In the genomic region with DNA sequence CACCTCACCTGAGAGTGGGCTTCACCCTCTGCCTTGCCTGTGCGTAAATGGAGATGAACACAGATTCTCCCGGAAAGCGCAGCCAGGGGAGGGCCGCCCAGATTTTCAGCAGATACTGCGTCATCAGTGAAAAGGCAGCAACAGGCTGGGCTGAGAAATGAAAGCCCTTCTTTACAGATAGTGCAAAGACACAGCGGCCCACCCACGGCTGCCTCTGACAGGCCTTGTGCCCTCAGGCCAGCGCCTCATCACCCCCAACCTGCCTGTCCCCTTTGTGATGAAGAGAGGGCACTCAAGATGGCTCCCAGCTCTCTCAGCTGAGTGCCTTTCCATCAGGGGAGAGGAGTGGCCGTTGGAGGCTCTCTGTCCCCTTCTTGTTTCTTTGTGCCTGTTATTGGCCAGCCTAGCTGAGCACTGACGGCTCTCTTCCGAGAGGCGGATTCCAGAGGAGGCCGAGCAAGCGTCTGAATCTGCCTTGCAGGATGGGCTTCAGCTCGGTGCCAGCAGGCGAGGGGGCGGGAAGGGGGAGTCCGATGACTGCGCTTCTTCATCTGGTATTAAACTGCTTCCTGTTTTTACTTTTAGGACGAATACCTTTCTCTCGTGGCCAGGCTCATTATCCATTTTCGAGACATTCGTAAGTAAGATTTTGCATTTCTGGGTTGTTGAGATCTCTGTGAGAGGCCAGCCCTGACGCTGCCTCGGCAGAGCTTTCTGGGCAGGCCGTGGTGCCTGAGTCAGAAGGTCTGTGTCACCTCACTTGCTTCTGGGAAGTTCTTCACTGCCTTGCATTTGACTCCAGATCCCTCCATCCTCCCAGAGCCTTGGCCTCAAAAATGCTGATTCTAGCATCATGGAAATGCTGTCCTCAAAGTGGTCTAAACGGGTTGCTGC, we compare ENCODE assay signal across 8 cellular contexts. TPM values are rescaled to one million over a fixed set of nuclear protein-coding genes. Genes with fewer than 3 reads are reported as not detected.
DNase-seq lines count a peak whose midpoint lies in the region; ATAC-seq, FAIRE-seq and TF ChIP-seq lines count a peak whose summit lies in the region.

No MANE protein-coding gene starts in this region.

- no peaks in the 10 kb centered on the region for H3K9me3 Mint-ChIP-seq in activated T-helper 17 cell treated with anti-CD3 and anti-CD28 coated beads, Interleukin-2, amount 50 U/mL, for 72 hours

- H3K79me2 ChIP-seq in osteoblast (ENCODE audit: insufficient read depth, low read length) (peaks cover 79% of the 10 kb centered on the region), OCI-LY7 (ENCODE audit: insufficient read depth, low read depth, low read length) (peaks cover 10% of the 10 kb centered on the region; the same call in 1 of the 2 replicates)

- H3K4me2 ChIP-seq in osteoblast (ENCODE audit: insufficient read depth, low read length) (peak overlapping the region; percentile 70), OCI-LY7 (ENCODE audit: low read length) (no peak overlapping the region)

- peaks cover 80% of the 10 kb centered on the region for H3K4me1 ChIP-seq in osteoblast (ENCODE audit: insufficient read depth, low read length)
- H3K4me1 ChIP-seq in uterus, result peaks cover 30 to 47% of the 10 kb centered on the region in 2 donors
- H3K4me1 ChIP-seq in OCI-LY7 (ENCODE audit: insufficient read depth, low read length, poor library complexity, severe bottlenecking), result no peaks in the 10 kb centered on the region

- no TSS peak for BruUV-seq in OCI-LY7 (replicated peaks; lab: Mats Ljungman, UMichigan)

- CTCF ChIA-PET in OCI-LY7 (lab: Charles Lee; ENCODE audit: unreplicated experiment), result no interaction called here

- no peak for TF ChIP-seq CTCF in fibroblast of villous mesenchyme (IDR thresholded peaks at IDR 0.05; ENCODE audit: insufficient read depth, low read depth, low read length)
- TF ChIP-seq CTCF in osteoblast (IDR thresholded peaks at IDR 0.05; ENCODE audit: extremely low read depth, low read depth, low read length), result no peak
- peak in 2 of 4 experiments; percentile 3 to 10 for TF ChIP-seq CTCF in uterus (IDR thresholded peaks at IDR 0.05)
- TF ChIP-seq CTCF in OCI-LY7 (conservative IDR thresholded peaks at IDR 0.05; ENCODE audit: low read length), result no peak

- peak; percentile 39 for FAIRE-seq in GM19239 (lab: Jason Lieb, UNC)

- H3K27ac ChIP-seq in osteoblast (ENCODE audit: low read depth, low read length) (peak overlapping the region; percentile 99), uterus (peak overlapping the region; percentile 93 to 98), OCI-LY7 (ENCODE audit: low read depth, low read length, poor library complexity, severe bottlenecking) (no peak overlapping the region)

- H3K27ac Mint-ChIP-seq in activated T-helper 17 cell treated with anti-CD3 and anti-CD28 coated beads, Interleukin-2, amount 50 U/mL, for 72 hours, result peak overlapping the region; percentile 100

- H4K20me1 ChIP-seq in osteoblast (ENCODE audit: insufficient read depth, low read length) (peaks cover 60% of the 10 kb centered on the region), OCI-LY7 (ENCODE audit: insufficient read depth, low read length) (no peaks in the 10 kb centered on the region; the same call in 1 of the 2 replicates)

- peak in 1 of 2 donors; percentile 21 for TF ChIP-seq POLR2A in uterus (IDR thresholded peaks at IDR 0.05)

- H3K27me3 ChIP-seq in osteoblast (ENCODE audit: insufficient read depth, low read length) (no peaks in the 10 kb centered on the region), uterus (no peaks in the 10 kb centered on the region)

- H3K27me3 Mint-ChIP-seq in activated T-helper 17 cell treated with anti-CD3 and anti-CD28 coated beads, Interleukin-2, amount 50 U/mL, for 72 hours, result no peaks in the 10 kb centered on the region

- intact Hi-C loops in uterus (cut with DNase I; ENCODE audit: low total_unique reads) (no loop called here), OCI-LY7 (cut with micrococcal nuclease; ENCODE audit: unreplicated experiment) (loop anchor here (5.0 kb wide), 1 partner anchor 34 kb away; no protein-coding TSS in a partner anchor)

- peak overlapping the region; percentile 93 for H3K4me3 Mint-ChIP-seq in activated T-helper 17 cell treated with anti-CD3 and anti-CD28 coated beads, Interleukin-2, amount 50 U/mL, for 72 hours

- peaks cover 57% of the 10 kb centered on the region for H3K36me3 Mint-ChIP-seq in activated T-helper 17 cell treated with anti-CD3 and anti-CD28 coated beads, Interleukin-2, amount 50 U/mL, for 72 hours (ENCODE audit: low read depth)

- peak; percentile 83 for ATAC-seq in activated T-helper 17 cell treated with anti-CD3 and anti-CD28 coated beads, Interleukin-2, amount 50 U/mL, for 72 hours (replicated peaks)

- POLR2A ChIA-PET in OCI-LY7 (lab: Charles Lee), result no interaction called here

- DNase-seq in GM19239 (ENCODE audit: insufficient read length, low spot score) (no peak), fibroblast of villous mesenchyme (ENCODE audit: low read depth) (peak; percentile 88), osteoblast (ENCODE audit: insufficient read length, low spot score, missing footprints) (peak; percentile 94), uterus (peak; percentile 68 to 71), OCI-LY7 (ENCODE audit: low spot score) (no peak), 8988T (no peak), OCI-M1 (lab: John Stamatoyannopoulos, UW) (no peak)

- peaks cover 57% of the 10 kb centered on the region for H3K4me1 Mint-ChIP-seq in activated T-helper 17 cell treated with anti-CD3 and anti-CD28 coated beads, Interleukin-2, amount 50 U/mL, for 72 hours

- H3K36me3 ChIP-seq in osteoblast (ENCODE audit: insufficient read depth, low read length), result peaks cover 38% of the 10 kb centered on the region
- no peaks in the 10 kb centered on the region for H3K36me3 ChIP-seq in uterus
- H3K36me3 ChIP-seq in OCI-LY7 (ENCODE audit: insufficient read depth, low read length), result peaks cover 46% of the 10 kb centered on the region

- no peaks in the 10 kb centered on the region for H3K9me2 ChIP-seq in OCI-LY7 (ENCODE audit: insufficient read depth, low read length)

- H3K9me3 ChIP-seq in osteoblast (ENCODE audit: low read depth, low read length) (no peaks in the 10 kb centered on the region), uterus (no peaks in the 10 kb centered on the region), OCI-LY7 (ENCODE audit: low read length) (no peaks in the 10 kb centered on the region)

- no peak overlapping the region for H3K4me3 ChIP-seq in fibroblast of villous mesenchyme (ENCODE audit: low read depth, low read length)
- H3K4me3 ChIP-seq in osteoblast (ENCODE audit: insufficient read depth, low read length), result peak overlapping the region; percentile 49
- H3K4me3 ChIP-seq in uterus, result peak overlapping the region in 1 of 2 donors; percentile 15
- no peak overlapping the region for H3K4me3 ChIP-seq in OCI-LY7 (ENCODE audit: low read depth, low read length, poor library complexity, severe bottlenecking)

- no peak overlapping the region for H2AFZ ChIP-seq in osteoblast (ENCODE audit: low read length)
- H2AFZ ChIP-seq in OCI-LY7 (ENCODE audit: low read length), result no peak overlapping the region

RNA-seq across cellular contexts. Expression of a gene that starts 43.7 kb away (rescaled TPM):
- 100 to 1,000 TPM; 115 to 118 TPM for total RNA-seq in activated T-helper 17 cell treated with anti-CD3 and anti-CD28 coated beads, Interleukin-2, amount 50 U/mL, for 72 hours
- 37.0 and 51.0 TPM in 2 replicates for total RNA-seq in fibroblast of villous mesenchyme
- total RNA-seq in osteoblast, result 36.9 and 49.8 TPM in 2 replicates
- 100 to 1,000 TPM in 1 of 4 donors, 10 to 100 TPM in 3; 16.5 to 110 (median 38.6) TPM for total RNA-seq in uterus
- 26.7 and 28.7 TPM in 2 replicates for total RNA-seq in OCI-LY7 (2014; rRNA removed; shearing (Covaris generic))
- 62.5 and 79.2 TPM in 2 replicates for total RNA-seq in OCI-LY7 (2022)

RNA-seq across cellular contexts. Expression of a gene that starts 55.5 kb away (rescaled TPM):
- 10 to 100 TPM; 19.3 to 22.4 TPM for total RNA-seq in activated T-helper 17 cell treated with anti-CD3 and anti-CD28 coated beads, Interleukin-2, amount 50 U/mL, for 72 hours
- total RNA-seq in fibroblast of villous mesenchyme (29.3 and 31.1 TPM in 2 replicates), osteoblast (36.9 and 46.6 TPM in 2 replicates), uterus (10 to 100 TPM; 14.1 to 73.8 (median 42.7) TPM), OCI-LY7 (2022) (32.9 and 38.1 TPM in 2 replicates)
- 11.4 and 14.8 TPM in 2 replicates for total RNA-seq in OCI-LY7 (2014; rRNA removed; shearing (Covaris generic))

Comparison
In these comparisons a context has a peak if more than half of its experiments do, and no peak if none do; other contexts are left out.
1. DNase-seq: peak in fibroblast of villous mesenchyme (single experiment), osteoblast (single experiment) and uterus (2 of 2); none in GM19239 (single experiment), OCI-LY7 (single experiment), 8988T (single experiment) and OCI-M1 (single experiment).